20 cellular contexts compared by ENCODE assay signal in the genomic region with DNA sequence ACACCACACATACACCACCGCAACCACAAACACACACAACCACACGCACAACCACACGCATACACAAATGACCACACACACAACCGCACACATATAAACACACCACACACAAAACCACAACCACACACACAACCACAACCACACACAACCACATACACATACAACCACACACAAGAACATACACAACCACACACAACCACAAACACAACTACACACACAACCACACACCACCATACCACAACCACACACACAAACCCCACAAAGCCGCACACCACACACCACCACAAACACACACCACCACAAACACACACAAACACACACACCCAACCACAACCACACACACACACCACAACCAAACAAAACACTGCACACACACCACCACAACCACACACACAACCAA.
"Had no signal": no experiment of that assay in that cellular context is flagged by ENCODE, and none has a peak within 500 bp of the region (broad histone marks: within the 10 kb centered on the region; RNA-seq: fewer than 3 reads in every experiment).

No MANE protein-coding gene starts in this region.

- ATAC-seq: mucosa of descending colon; naive thymus-derived CD4-positive, alpha-beta T cell had no signal

- H3K36me3 ChIP-seq: left ventricle myocardium inferior, neutrophil, suprapubic skin, upper lobe of left lung had no signal

- H3K27me3 ChIP-seq: neutrophil, upper lobe of left lung had no signal

- H3K4me1 ChIP-seq: left ventricle myocardium inferior, suprapubic skin had no signal

- H3K4me3 Mint-ChIP-seq: activated naive CD4-positive, alpha-beta T cell treated with anti-CD3 and anti-CD28 coated beads, Interleukin-2, amount 10 ng/mL, durations not matched to agents 7 days and 5 days; central memory CD8-positive, alpha-beta T cell; naive thymus-derived CD4-positive, alpha-beta T cell had no signal

- DNase-seq: activated CD4-positive, alpha-beta T cell treated with anti-CD3 and anti-CD28 coated beads, Interleukin-2, amount 50 U/mL, for 48 hours; activated naive CD4-positive, alpha-beta T cell treated with anti-CD3 and anti-CD28 coated beads, Interleukin-2, amount 10 ng/mL, durations not matched to agents 7 days and 5 days; amniotic stem cell; effector CD4-positive, alpha-beta T cell; foreskin fibroblast; glutamatergic neuron; hypothalamus; kidney; left ventricle myocardium inferior; mucosa of descending colon; naive thymus-derived CD4-positive, alpha-beta T cell; stimulated activated naive CD4-positive, alpha-beta T cell; SW 1271; upper lobe of left lung had no signal

- H3K9me3 ChIP-seq: left ventricle myocardium inferior, mucosa of descending colon, neutrophil, suprapubic skin, upper lobe of left lung had no signal

- H3K4me3 ChIP-seq: coronary artery, left ventricle myocardium inferior, mucosa of descending colon, suprapubic skin, upper lobe of left lung had no signal

- FAIRE-seq: endothelial cell of umbilical vein, kidney had no signal

- H3K36me3 Mint-ChIP-seq: brain had no signal

- H3K4me1 Mint-ChIP-seq: activated naive CD4-positive, alpha-beta T cell treated with anti-CD3 and anti-CD28 coated beads, Interleukin-2, amount 10 ng/mL, durations not matched to agents 7 days and 5 days; central memory CD8-positive, alpha-beta T cell had no signal

- H3K27ac ChIP-seq: coronary artery, left ventricle myocardium inferior, neutrophil, suprapubic skin, upper lobe of left lung had no signal
